Comparison of ENCODE assay signal across 21 cellular contexts in genomic region chr17:1800240-1800639, GRCh38. TPM values are rescaled to one million over a fixed set of nuclear protein-coding genes. Genes with fewer than 3 reads are reported as not detected.
"Had no signal": no experiment of that assay in that cellular context is flagged by ENCODE, and none has a peak within 500 bp of the region (broad histone marks: within the 10 kb centered on the region; RNA-seq: fewer than 3 reads in every experiment).

No MANE protein-coding gene starts in this region.

- DNase-seq: activated CD4-positive, alpha-beta T cell treated with anti-CD3 and anti-CD28 coated beads, Interleukin-2, amount 10 ng/mL, durations not matched to agents 24 days and 14 days; activated CD8-positive, alpha-beta memory T cell treated with anti-CD3 and anti-CD28 coated beads, Interleukin-2, amount 10 ng/mL, durations not matched to agents 7 days and 5 days; activated CD8-positive, alpha-beta T cell treated with anti-CD3 and anti-CD28 coated beads for 36 hours; activated gamma-delta T cell treated with Interleukin-2 at 50 U/mL for 16 hours; anterior cingulate cortex; central memory CD4-positive, alpha-beta T cell; effector memory CD4-positive, alpha-beta T cell; foreskin keratinocyte; islet precursor cell; naive thymus-derived CD8-positive, alpha-beta T cell; retina; stimulated activated CD4-positive, alpha-beta T cell treated with anti-CD3 and anti-CD28 coated beads, Interleukin-1b, Interleukin-23, amount 100 ng/mL, for 48 hours; substantia nigra; tibial artery had no signal

- H3K27me3 ChIP-seq: foreskin keratinocyte, tibial artery had no signal

- H3K27ac ChIP-seq: foreskin keratinocyte, tibial artery, VCaP had no signal

- H3K4me3 ChIP-seq: lung, tibial artery had no signal

- H3K27ac Mint-ChIP-seq: activated CD4-positive, alpha-beta T cell treated with anti-CD3 and anti-CD28 coated beads, Interleukin-2, amount 10 ng/mL, durations not matched to agents 24 days and 14 days; activated CD8-positive, alpha-beta memory T cell treated with anti-CD3 and anti-CD28 coated beads, Interleukin-2, amount 10 ng/mL, durations not matched to agents 7 days and 5 days; activated CD8-positive, alpha-beta T cell treated with anti-CD3 and anti-CD28 coated beads for 36 hours; activated naive CD4-positive, alpha-beta T cell treated with anti-CD3 and anti-CD28 coated beads, Interleukin-2, amount 50 U/mL, for 24 hours; stimulated activated naive CD8-positive, alpha-beta T cell treated with anti-CD3 and anti-CD28 coated beads, Interleukin-15, Interleukin-2, amounts not matched to agents 100 ng/mL and 50 ng/mL, for 24 hours had no signal

- H3K27me3 Mint-ChIP-seq: activated CD4-positive, alpha-beta T cell treated with anti-CD3 and anti-CD28 coated beads, Interleukin-2, amount 10 ng/mL, durations not matched to agents 24 days and 14 days; activated CD8-positive, alpha-beta memory T cell treated with anti-CD3 and anti-CD28 coated beads, Interleukin-2, amount 10 ng/mL, durations not matched to agents 7 days and 5 days; activated CD8-positive, alpha-beta T cell treated with anti-CD3 and anti-CD28 coated beads for 36 hours; activated naive CD4-positive, alpha-beta T cell treated with anti-CD3 and anti-CD28 coated beads, Interleukin-2, amount 50 U/mL, for 24 hours; brain; naive thymus-derived CD8-positive, alpha-beta T cell; stimulated activated naive CD8-positive, alpha-beta T cell treated with anti-CD3 and anti-CD28 coated beads, Interleukin-15, Interleukin-2, amounts not matched to agents 100 ng/mL and 50 ng/mL, for 24 hours had no signal

- H3K9me3 Mint-ChIP-seq: activated CD4-positive, alpha-beta T cell treated with anti-CD3 and anti-CD28 coated beads, Interleukin-2, amount 10 ng/mL, durations not matched to agents 24 days and 14 days; activated CD8-positive, alpha-beta T cell treated with anti-CD3 and anti-CD28 coated beads for 36 hours; activated naive CD4-positive, alpha-beta T cell treated with anti-CD3 and anti-CD28 coated beads, Interleukin-2, amount 50 U/mL, for 24 hours; brain; naive thymus-derived CD8-positive, alpha-beta T cell; stimulated activated naive CD8-positive, alpha-beta T cell treated with anti-CD3 and anti-CD28 coated beads, Interleukin-15, Interleukin-2, amounts not matched to agents 100 ng/mL and 50 ng/mL, for 24 hours had no signal

- H3K9me3 ChIP-seq: tibial artery had no signal

- ATAC-seq: activated CD4-positive, CD25-positive, alpha-beta regulatory T cell treated with anti-CD3 and anti-CD28 coated beads, Interleukin-2, amount 50 U/mL, for 24 hours; activated CD8-positive, alpha-beta memory T cell treated with anti-CD3 and anti-CD28 coated beads, Interleukin-2, amount 10 ng/mL, durations not matched to agents 7 days and 5 days; activated CD8-positive, alpha-beta T cell treated with anti-CD3 and anti-CD28 coated beads for 36 hours; foreskin keratinocyte; naive thymus-derived CD8-positive, alpha-beta T cell had no signal

- H3K4me1 ChIP-seq: foreskin keratinocyte had no signal

- H3K4me3 Mint-ChIP-seq: activated CD4-positive, alpha-beta T cell treated with anti-CD3 and anti-CD28 coated beads, Interleukin-2, amount 10 ng/mL, durations not matched to agents 24 days and 14 days; activated CD8-positive, alpha-beta memory T cell treated with anti-CD3 and anti-CD28 coated beads, Interleukin-2, amount 10 ng/mL, durations not matched to agents 7 days and 5 days; activated CD8-positive, alpha-beta T cell treated with anti-CD3 and anti-CD28 coated beads for 36 hours; activated naive CD4-positive, alpha-beta T cell treated with anti-CD3 and anti-CD28 coated beads, Interleukin-2, amount 50 U/mL, for 24 hours; brain; naive thymus-derived CD8-positive, alpha-beta T cell; stimulated activated naive CD8-positive, alpha-beta T cell treated with anti-CD3 and anti-CD28 coated beads, Interleukin-15, Interleukin-2, amounts not matched to agents 100 ng/mL and 50 ng/mL, for 24 hours had no signal

RNA-seq across cellular contexts. Expression of gene SERPINF1, which starts 38.4 kb away (rescaled TPM):
- total RNA-seq: activated CD4-positive, alpha-beta T cell treated with anti-CD3 and anti-CD28 coated beads, Interleukin-2, amount 10 ng/mL, durations not matched to agents 24 days and 14 days; dermis microvascular lymphatic vessel endothelial cell had no signal
